ENCODE assay signal across 13 cellular contexts in the genomic region with DNA sequence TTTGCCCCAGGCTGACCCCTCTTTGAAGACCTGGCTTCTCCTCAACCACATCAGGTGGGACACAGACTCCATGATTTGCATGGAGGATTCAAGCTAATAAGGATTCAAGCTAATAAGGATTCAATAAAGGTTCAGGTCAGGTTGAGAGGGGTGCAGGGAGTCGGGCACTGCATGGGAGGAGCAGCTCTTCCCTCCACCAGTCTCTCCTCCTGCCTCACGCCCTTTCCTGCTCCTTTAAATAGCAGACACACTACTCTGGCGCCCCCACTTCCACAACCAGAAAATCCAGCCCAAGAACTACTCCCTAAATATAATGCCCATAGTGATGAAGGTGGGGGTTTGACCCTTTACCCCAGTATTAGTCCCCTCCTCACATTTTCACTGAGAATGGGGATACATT. TPM values are rescaled to one million over a fixed set of nuclear protein-coding genes. Genes with fewer than 3 reads are reported as not detected.
DNase-seq lines count a peak whose midpoint lies in the region; ATAC-seq, FAIRE-seq and TF ChIP-seq lines count a peak whose summit lies in the region.
"Had no signal": no experiment of that assay in that cellular context is flagged by ENCODE, and none has a peak within 500 bp of the region (broad histone marks: within the 10 kb centered on the region; RNA-seq: fewer than 3 reads in every experiment).

No MANE protein-coding gene starts in this region.

- intact Hi-C loops in right cardiac atrium (cut with DNase I), result no loop called here
- intact Hi-C loops in Right ventricle myocardium inferior (cut with DNase I), result no loop called here
- intact Hi-C loops in GM12878 (cut with micrococcal nuclease; ENCODE audit: unreplicated experiment), result no loop called here

- no peak for FAIRE-seq in GM12878 (lab: Jason Lieb, UNC)

- peak overlapping the region; percentile 94; the same call in 1 of the 2 replicates for H3K4me2 ChIP-seq in GM12878 (ENCODE audit: control insufficient read depth, insufficient read depth)

- H3K4me1 Mint-ChIP-seq in memory B cell, result peaks cover 16% of the 10 kb centered on the region
- H3K4me1 Mint-ChIP-seq in effector memory CD8-positive, alpha-beta T cell (ENCODE audit: low read depth in 2 of 2), result no peaks in the 10 kb centered on the region
- peaks cover 0 to 3% (median 2%) of the 10 kb centered on the region in 3 donors for H3K4me1 Mint-ChIP-seq in T-cell

- TF ChIP-seq POLR2A in GM12878 (IDR thresholded peaks at IDR 0.05; ENCODE audit: low read depth, low read length), result no peak
- no peak for TF ChIP-seq POLR2A in tibial nerve (IDR thresholded peaks at IDR 0.05)

- peak overlapping the region; percentile 39 for H3K27ac Mint-ChIP-seq in memory B cell
- no peak overlapping the region for H3K27ac Mint-ChIP-seq in effector memory CD8-positive, alpha-beta T cell
- no peak overlapping the region for H3K27ac Mint-ChIP-seq in T-cell

- ATAC-seq in right cardiac atrium, result no peak
- no peak for ATAC-seq in Right ventricle myocardium inferior
- ATAC-seq in GM12878, result no peak
- ATAC-seq in memory B cell (ENCODE audit: low read depth), result no peak
- ATAC-seq in effector memory CD8-positive, alpha-beta T cell (replicated peaks), result no peak
- no peak for ATAC-seq in T-cell (replicated peaks in 1 of 4)

- SMC1A ChIA-PET in GM12878 (lab: Charles Lee; ENCODE audit: uncharacterized antibody, unreplicated experiment), result interaction anchor here (1.0 to 2.0 kb wide), 2 partner anchors 9 to 157 kb away, joined by 3 to 8 read pairs; no protein-coding TSS in a partner anchor

- no peaks in the 10 kb centered on the region for H3K4me1 ChIP-seq in right cardiac atrium (ENCODE audit: control insufficient read depth, insufficient read depth, low read length)
- H3K4me1 ChIP-seq in GM12878 (ENCODE audit: control insufficient read depth, insufficient read depth, low read length), result peaks cover 10% of the 10 kb centered on the region
- peaks cover 0 to 19% (median 3%) of the 10 kb centered on the region in 4 donors for H3K4me1 ChIP-seq in tibial nerve
- H3K4me1 ChIP-seq: parathyroid adenoma had no signal

- peak in 2 of 3 donors; percentile 24 to 54 for DNase-seq in right cardiac atrium
- no peak for DNase-seq in Right ventricle myocardium inferior (ENCODE audit: missing footprints)
- DNase-seq in GM12878 (ENCODE audit: low read depth, low spot score), result no peak
- DNase-seq in memory B cell (ENCODE audit: low spot score in 2 of 2), result no peak
- no peak for DNase-seq in C1 segment of cervical spinal cord (lab: John Stamatoyannopoulos, UW)
- DNase-seq in effector memory CD8-positive, alpha-beta T cell, result no peak
- no peak for DNase-seq in T-cell
- no peak for DNase-seq in tibial nerve (ENCODE audit: low spot score in 2 of 2)
- DNase-seq: DMS 273 treated with DMSO at 0.1 percent for 48 hours, stomach had no signal

- H2AFZ ChIP-seq in GM12878 (ENCODE audit: control insufficient read depth, low read depth, low read length), result no peak overlapping the region
- H2AFZ ChIP-seq: parathyroid adenoma had no signal

- H3K4me3 ChIP-seq in right cardiac atrium (ENCODE audit: low read length) (no peak overlapping the region), GM12878 (0 out of 2 replicates have a peak overlapping the region, but pooled peaks have one; percentile 86), tibial nerve (no peak overlapping the region)
- H3K4me3 ChIP-seq: HAP-1 had no signal

- CTCF ChIA-PET in GM12878 (lab: Yijun Ruan, JAX), result interaction anchor here (1.0 to 2.6 kb wide), 7 partner anchors 9 to 292 kb away, joined by 3 to 24 read pairs (median 4); no protein-coding TSS in a partner anchor
- CTCF ChIA-PET in T-cell (lab: Charles Lee), result no interaction called here

- H3K27me3 Mint-ChIP-seq in memory B cell (peaks cover 4% of the 10 kb centered on the region), T-cell (peaks cover 0 to 7% of the 10 kb centered on the region in 2 donors)
- peaks cover 0 to 13% of the 10 kb centered on the region in 2 donors for H3K27me3 Mint-ChIP-seq in effector memory CD8-positive, alpha-beta T cell

- H3K36me3 Mint-ChIP-seq in memory B cell (no peaks in the 10 kb centered on the region), T-cell (no peaks in the 10 kb centered on the region)
- no peaks in the 10 kb centered on the region for H3K36me3 Mint-ChIP-seq in effector memory CD8-positive, alpha-beta T cell (ENCODE audit: insufficient read depth)

- BruUV-seq in GM12878 (replicated peaks; lab: Mats Ljungman, UMichigan), result no TSS peak

- H3K4me3 Mint-ChIP-seq in memory B cell (peak overlapping the region; percentile 78), T-cell (no peak overlapping the region)
- H3K4me3 Mint-ChIP-seq in effector memory CD8-positive, alpha-beta T cell, result no peak overlapping the region

- no peak for TF ChIP-seq RAD21 in GM12878 (IDR thresholded peaks at IDR 0.05; ENCODE audit: insufficient read depth, low read depth, low read length)

- TF ChIP-seq EP300 in GM12878 (IDR thresholded peaks at IDR 0.05; ENCODE audit: borderline replicate concordance in 1 of 2, control insufficient read depth in 1 of 2, low read depth in 2 of 2, low read length in 2 of 2) (no peak), tibial nerve (IDR thresholded peaks at IDR 0.05) (no peak)

- TF ChIP-seq CTCF in GM12878 (IDR thresholded peaks at IDR 0.05 in 2 of 3, conservative IDR thresholded peaks at IDR 0.05 in 1 of 3; ENCODE audit: control insufficient read depth in 2 of 3, extremely low read depth in 1 of 3, insufficient read depth in 1 of 3, low read depth in 3 of 3, low read length in 3 of 3) (0 out of 6 replicates have a peak, but pooled peaks of 1 of the 3 experiments have one; percentile 0), tibial nerve (IDR thresholded peaks at IDR 0.05) (no peak)

- peaks cover 2% of the 10 kb centered on the region; the same call in 1 of the 2 replicates for H3K79me2 ChIP-seq in GM12878 (ENCODE audit: control insufficient read depth, insufficient read depth, low read length)
- H3K79me2 ChIP-seq: parathyroid adenoma had no signal

- H3K9me3 ChIP-seq in right cardiac atrium (ENCODE audit: control insufficient read depth, low read length) (no peaks in the 10 kb centered on the region), GM12878 (replicated peaks; ENCODE audit: control insufficient read depth, insufficient read depth, low read length) (no peaks in the 10 kb centered on the region; the same call in 2 of the 3 replicates), tibial nerve (no peaks in the 10 kb centered on the region)
- H3K9me3 ChIP-seq: HAP-1, stomach had no signal

- no peak overlapping the region for H3K27ac ChIP-seq in right cardiac atrium (ENCODE audit: low read length)
- H3K27ac ChIP-seq in GM12878 (ENCODE audit: control insufficient read depth, insufficient read depth), result no peak overlapping the region
- H3K27ac ChIP-seq in tibial nerve, result no peak overlapping the region
- H3K27ac ChIP-seq: parathyroid adenoma, stomach had no signal

- RAD21 ChIA-PET in GM12878 (lab: Charles Lee; ENCODE audit: unreplicated experiment), result interaction anchor here (1.5 kb wide), 1 partner anchor 137 kb away, joined by 4 read pairs; no protein-coding TSS in a partner anchor

- H3K36me3 ChIP-seq in GM12878 (ENCODE audit: control insufficient read depth in 2 of 2, insufficient read depth in 2 of 2, low read length in 1 of 2) (no peaks in the 10 kb centered on the region), tibial nerve (no peaks in the 10 kb centered on the region)

- WGBS in right cardiac atrium, result 33% methylated on average over 3 of the region's 3 CpGs
- WGBS in GM12878 (ENCODE audit: insufficient coverage, insufficient replicate concordance, low lambda C conversion rate, missing lambda C conversion rate), result 96% methylated on average over 3 of the region's 3 CpGs
- WGBS in tibial nerve, 2 donors, result 44 to 59% methylated on average over 3 of the region's 3 CpGs

- in situ Hi-C loops in GM12878 (cut with MboI), result no loop called here

- H3K9me3 Mint-ChIP-seq in memory B cell (no peaks in the 10 kb centered on the region), T-cell (no peaks in the 10 kb centered on the region)
- H3K9me3 Mint-ChIP-seq in effector memory CD8-positive, alpha-beta T cell, result no peaks in the 10 kb centered on the region

- POLR2A ChIA-PET in GM12878 (lab: Charles Lee), result interaction anchor here (0.5 to 1.2 kb wide), 4 partner anchors 8 to 349 kb away, joined by 3 to 6 read pairs (median 3); no protein-coding TSS in a partner anchor
- POLR2A ChIA-PET in T-cell (lab: Charles Lee), result no interaction called here

- H3K27me3 ChIP-seq in right cardiac atrium (ENCODE audit: control insufficient read depth, insufficient read depth), result no peaks in the 10 kb centered on the region
- H3K27me3 ChIP-seq in GM12878 (replicated peaks in 1 of 2; ENCODE audit: control insufficient read depth in 2 of 2, insufficient read depth in 2 of 2, low read length in 1 of 2), result no peaks in the 10 kb centered on the region
- H3K27me3 ChIP-seq in tibial nerve, result no peaks in the 10 kb centered on the region

- H3K9ac ChIP-seq in GM12878 (ENCODE audit: control insufficient read depth, insufficient read depth, low read length), result no peak overlapping the region
- H3K9ac ChIP-seq: parathyroid adenoma had no signal

- H4K20me1 ChIP-seq in GM12878 (ENCODE audit: control insufficient read depth, insufficient read depth), result no peaks in the 10 kb centered on the region

RNA-seq across cellular contexts. Expression of gene MEX3A, which starts 7.1 kb away (rescaled TPM):
- total RNA-seq in right cardiac atrium (under 1 TPM; 0.17 to 0.33 (median 0.19) TPM), Right ventricle myocardium inferior (0.24 TPM), GM12878 (2014; rRNA removed) (1.6 and 2.1 TPM in 2 replicates), GM12878 (2014; rRNA removed; fragmentation: Illumina TruSeq; extraction: Trizol) (1.6 and 1.8 TPM in 2 replicates), GM12878 (2021) (5.1 and 5.9 TPM in 2 replicates), T-cell (under 1 TPM; 0.03 to 0.58 (median 0.20) TPM), tibial nerve (1 to 10 TPM in 1 of 4 donors, under 1 TPM in 3; under 0.01 to 1.2 (median 0.43) TPM)
- polyA plus RNA-seq in right cardiac atrium (0.25 TPM), GM12878 (2011; rRNA removed) (2.3 and 2.8 TPM in 2 replicates), GM12878 (2014; fragmentation: Illumina TruSeq; extraction: Trizol) (3.2 and 4.0 TPM in 2 replicates), GM12878 (2014; fragmentation: Nextera tagmentation; extraction: Ambion mirVana) (under 1 TPM; 0.11 to 0.27 TPM), GM12878 (2014; rRNA removed) (3.2 and 3.3 TPM in 2 replicates), GM12878 (2016; fragmentation: Nextera tagmentation; extraction: Ambion mirVana) (under 1 TPM; 0.48 to 0.49 TPM)
- 6.4 and 6.6 TPM in 2 replicates for total RNA-seq in GM12878 (2013; cell fraction: nucleolus; rRNA removed)
- 0.37 TPM for polyA plus RNA-seq in GM12878 (2011; ENCODE audit: low read depth)
- polyA plus RNA-seq in GM12878 (2011; cell fraction: cytosol; rRNA removed), result 5.1 and 5.8 TPM in 2 replicates
- 7.3 and 9.3 TPM in 2 replicates for polyA plus RNA-seq in GM12878 (2011; cell fraction: nucleus; rRNA removed)
- 0.89 and 1.00 TPM in 2 replicates for polyA plus RNA-seq in GM12878 (2012)
- 3.7 and 6.0 TPM in 2 replicates for polyA minus RNA-seq in GM12878 (2011; rRNA and poly(A)+ RNA removed)
- 4.8 and 6.2 TPM in 2 replicates for polyA minus RNA-seq in GM12878 (2011; cell fraction: cytosol; rRNA and poly(A)+ RNA removed)
- polyA minus RNA-seq in GM12878 (2011; cell fraction: nucleus; rRNA and poly(A)+ RNA removed), result 3.5 and 5.5 TPM in 2 replicates

RNA-seq across cellular contexts. Expression of gene RAB25, which starts 14.2 kb away (rescaled TPM):
- total RNA-seq in right cardiac atrium (not detected), Right ventricle myocardium inferior (not detected), GM12878 (2014; rRNA removed) (not detected in 2 replicates), GM12878 (2014; rRNA removed; fragmentation: Illumina TruSeq; extraction: Trizol) (not detected in 2 replicates), GM12878 (2021) (0.29 and 0.36 TPM in 2 replicates), T-cell (1 to 10 TPM in 3 of 5 donors, under 1 TPM in 2; 0.26 to 2.3 (median 1.9) TPM), tibial nerve (not detected)
- polyA plus RNA-seq in right cardiac atrium (0.07 TPM), GM12878 (2011; rRNA removed) (0.22 and 0.45 TPM in 2 replicates), GM12878 (2014; fragmentation: Illumina TruSeq; extraction: Trizol) (0.16 TPM in 1 of 2 replicates, not detected in the other), GM12878 (2014; fragmentation: Nextera tagmentation; extraction: Ambion mirVana) (not detected), GM12878 (2014; rRNA removed) (0.44 TPM in 1 of 2 replicates, not detected in the other), GM12878 (2016; fragmentation: Nextera tagmentation; extraction: Ambion mirVana) (not detected)
- total RNA-seq in GM12878 (2013; cell fraction: nucleolus; rRNA removed), result not detected in 2 replicates
- polyA plus RNA-seq in GM12878 (2011; ENCODE audit: low read depth), result not detected
- 0.39 and 0.52 TPM in 2 replicates for polyA plus RNA-seq in GM12878 (2011; cell fraction: cytosol; rRNA removed)
- polyA plus RNA-seq in GM12878 (2011; cell fraction: nucleus; rRNA removed), result 0.25 TPM in 2 replicates
- 0.18 TPM in 1 of 2 replicates, not detected in the other for polyA plus RNA-seq in GM12878 (2012)
- polyA minus RNA-seq in GM12878 (2011; rRNA and poly(A)+ RNA removed), result 0.22 and 1.2 TPM in 2 replicates
- polyA minus RNA-seq in GM12878 (2011; cell fraction: cytosol; rRNA and poly(A)+ RNA removed), result not detected in 2 replicates
- not detected in 2 replicates for polyA minus RNA-seq in GM12878 (2011; cell fraction: nucleus; rRNA and poly(A)+ RNA removed)
- total RNA-seq: SK-MEL-5 had no signal

RNA-seq across cellular contexts. Expression of gene LAMTOR2, which starts 20.6 kb away (rescaled TPM):
- total RNA-seq in right cardiac atrium (10 to 100 TPM; 43.8 to 55.2 (median 51.5) TPM), Right ventricle myocardium inferior (63.8 TPM), GM12878 (2014; rRNA removed) (76.3 and 90.3 TPM in 2 replicates), GM12878 (2014; rRNA removed; fragmentation: Illumina TruSeq; extraction: Trizol) (77.3 and 80.2 TPM in 2 replicates), GM12878 (2021) (73.5 and 73.9 TPM in 2 replicates), T-cell (10 to 100 TPM; 21.5 to 37.8 (median 35.2) TPM), tibial nerve (10 to 100 TPM; 32.6 to 51.8 (median 47.8) TPM)
- polyA plus RNA-seq in right cardiac atrium (100 TPM), GM12878 (2011; rRNA removed) (37.4 and 72.0 TPM in 2 replicates), GM12878 (2014; fragmentation: Illumina TruSeq; extraction: Trizol) (34.9 and 71.9 TPM in 2 replicates), GM12878 (2014; fragmentation: Nextera tagmentation; extraction: Ambion mirVana) (100 to 1,000 TPM; 225 to 264 TPM), GM12878 (2014; rRNA removed) (104 and 123 TPM in 2 replicates), GM12878 (2016; fragmentation: Nextera tagmentation; extraction: Ambion mirVana) (100 to 1,000 TPM; 139 to 160 TPM)
- total RNA-seq in GM12878 (2013; cell fraction: nucleolus; rRNA removed), result 9.0 and 11.7 TPM in 2 replicates
- 65.1 TPM for polyA plus RNA-seq in GM12878 (2011; ENCODE audit: low read depth)
- 132 and 162 TPM in 2 replicates for polyA plus RNA-seq in GM12878 (2011; cell fraction: cytosol; rRNA removed)
- polyA plus RNA-seq in GM12878 (2011; cell fraction: nucleus; rRNA removed), result 58.7 and 59.5 TPM in 2 replicates
- 58.4 and 65.5 TPM in 2 replicates for polyA plus RNA-seq in GM12878 (2012)
- 31.7 and 56.7 TPM in 2 replicates for polyA minus RNA-seq in GM12878 (2011; rRNA and poly(A)+ RNA removed)
- polyA minus RNA-seq in GM12878 (2011; cell fraction: cytosol; rRNA and poly(A)+ RNA removed), result 13.7 and 14.2 TPM in 2 replicates
- 16.6 and 17.5 TPM in 2 replicates for polyA minus RNA-seq in GM12878 (2011; cell fraction: nucleus; rRNA and poly(A)+ RNA removed)

RNA-seq across cellular contexts. Expression of gene UBQLN4, which starts 21.6 kb away (rescaled TPM):
- total RNA-seq in right cardiac atrium, result 10 to 100 TPM; 23.9 to 28.7 (median 27.0) TPM
- polyA plus RNA-seq in right cardiac atrium, result 13.7 TPM
- 33.5 TPM for total RNA-seq in Right ventricle myocardium inferior
- total RNA-seq in GM12878 (2013; cell fraction: nucleolus; rRNA removed), result 18.7 and 22.9 TPM in 2 replicates
- total RNA-seq in GM12878 (2014; rRNA removed), result 18.7 and 19.6 TPM in 2 replicates
- total RNA-seq in GM12878 (2014; rRNA removed; fragmentation: Illumina TruSeq; extraction: Trizol), result 14.9 and 15.9 TPM in 2 replicates
- 31.9 and 37.3 TPM in 2 replicates for total RNA-seq in GM12878 (2021)
- polyA plus RNA-seq in GM12878 (2011; ENCODE audit: low read depth), result 10.7 TPM
- 32.5 and 44.6 TPM in 2 replicates for polyA plus RNA-seq in GM12878 (2011; rRNA removed)
- polyA plus RNA-seq in GM12878 (2011; cell fraction: cytosol; rRNA removed), result 46.6 and 47.7 TPM in 2 replicates
- 58.1 and 61.3 TPM in 2 replicates for polyA plus RNA-seq in GM12878 (2011; cell fraction: nucleus; rRNA removed)
- 16.0 and 17.0 TPM in 2 replicates for polyA plus RNA-seq in GM12878 (2012)
- 24.9 and 27.3 TPM in 2 replicates for polyA plus RNA-seq in GM12878 (2014; fragmentation: Illumina TruSeq; extraction: Trizol)
- polyA plus RNA-seq in GM12878 (2014; fragmentation: Nextera tagmentation; extraction: Ambion mirVana), result 10 to 100 TPM; 10.0 to 17.3 TPM
- polyA plus RNA-seq in GM12878 (2014; rRNA removed), result 31.2 and 32.8 TPM in 2 replicates
- polyA plus RNA-seq in GM12878 (2016; fragmentation: Nextera tagmentation; extraction: Ambion mirVana), result 10 to 100 TPM; 18.9 to 20.6 TPM
- 41.8 and 53.6 TPM in 2 replicates for polyA minus RNA-seq in GM12878 (2011; rRNA and poly(A)+ RNA removed)
- polyA minus RNA-seq in GM12878 (2011; cell fraction: cytosol; rRNA and poly(A)+ RNA removed), result 19.4 and 19.9 TPM in 2 replicates
- polyA minus RNA-seq in GM12878 (2011; cell fraction: nucleus; rRNA and poly(A)+ RNA removed), result 9.3 and 15.1 TPM in 2 replicates
- total RNA-seq in T-cell, result 10 to 100 TPM; 21.9 to 39.6 (median 37.9) TPM
- 10 to 100 TPM; 19.5 to 32.1 (median 22.8) TPM for total RNA-seq in tibial nerve

RNA-seq across cellular contexts. Expression of gene LMNA, which starts 39.4 kb away (rescaled TPM):
- total RNA-seq in right cardiac atrium (100 to 1,000 TPM; 238 to 451 (median 281) TPM), Right ventricle myocardium inferior (288 TPM), GM12878 (2014; rRNA removed) (130 and 136 TPM in 2 replicates), GM12878 (2014; rRNA removed; fragmentation: Illumina TruSeq; extraction: Trizol) (31.6 and 35.1 TPM in 2 replicates), GM12878 (2021) (188 and 189 TPM in 2 replicates), T-cell (100 to 1,000 TPM in 2 of 5 donors, 10 to 100 TPM in 3; 40.3 to 970 (median 57.3) TPM), tibial nerve (100 to 1,000 TPM; 371 to 501 (median 419) TPM)
- polyA plus RNA-seq in right cardiac atrium (247 TPM), GM12878 (2011; rRNA removed) (37.3 and 52.9 TPM in 2 replicates), GM12878 (2014; fragmentation: Illumina TruSeq; extraction: Trizol) (9.6 and 30.1 TPM in 2 replicates), GM12878 (2014; fragmentation: Nextera tagmentation; extraction: Ambion mirVana) (1 to 10 TPM in 1 of 2 experiments, under 1 TPM in 1; 0.42 to 6.0 TPM), GM12878 (2014; rRNA removed) (101 and 109 TPM in 2 replicates), GM12878 (2016; fragmentation: Nextera tagmentation; extraction: Ambion mirVana) (100 to 1,000 TPM; 320 to 334 TPM)
- total RNA-seq in GM12878 (2013; cell fraction: nucleolus; rRNA removed), result 58.3 and 77.1 TPM in 2 replicates
- 30.2 TPM for polyA plus RNA-seq in GM12878 (2011; ENCODE audit: low read depth)
- polyA plus RNA-seq in GM12878 (2011; cell fraction: cytosol; rRNA removed), result 76.4 and 82.6 TPM in 2 replicates
- polyA plus RNA-seq in GM12878 (2011; cell fraction: nucleus; rRNA removed), result 164 and 324 TPM in 2 replicates
- polyA plus RNA-seq in GM12878 (2012), result 32.4 and 54.8 TPM in 2 replicates
- 42.8 and 77.1 TPM in 2 replicates for polyA minus RNA-seq in GM12878 (2011; rRNA and poly(A)+ RNA removed)
- 30.6 and 41.6 TPM in 2 replicates for polyA minus RNA-seq in GM12878 (2011; cell fraction: cytosol; rRNA and poly(A)+ RNA removed)
- 32.8 and 46.7 TPM in 2 replicates for polyA minus RNA-seq in GM12878 (2011; cell fraction: nucleus; rRNA and poly(A)+ RNA removed)

Comparison
In these comparisons a context has a peak if more than half of its experiments do, and no peak if none do; other contexts are left out.
1. DNase-seq: peak in right cardiac atrium (2 of 3); none in Right ventricle myocardium inferior (single experiment), GM12878 (single experiment), memory B cell (0 of 2), C1 segment of cervical spinal cord (0 of 14), effector memory CD8-positive, alpha-beta T cell (0 of 3), T-cell (0 of 34) and tibial nerve (0 of 2).